13 cellular contexts compared by ENCODE assay signal in the genomic region with DNA sequence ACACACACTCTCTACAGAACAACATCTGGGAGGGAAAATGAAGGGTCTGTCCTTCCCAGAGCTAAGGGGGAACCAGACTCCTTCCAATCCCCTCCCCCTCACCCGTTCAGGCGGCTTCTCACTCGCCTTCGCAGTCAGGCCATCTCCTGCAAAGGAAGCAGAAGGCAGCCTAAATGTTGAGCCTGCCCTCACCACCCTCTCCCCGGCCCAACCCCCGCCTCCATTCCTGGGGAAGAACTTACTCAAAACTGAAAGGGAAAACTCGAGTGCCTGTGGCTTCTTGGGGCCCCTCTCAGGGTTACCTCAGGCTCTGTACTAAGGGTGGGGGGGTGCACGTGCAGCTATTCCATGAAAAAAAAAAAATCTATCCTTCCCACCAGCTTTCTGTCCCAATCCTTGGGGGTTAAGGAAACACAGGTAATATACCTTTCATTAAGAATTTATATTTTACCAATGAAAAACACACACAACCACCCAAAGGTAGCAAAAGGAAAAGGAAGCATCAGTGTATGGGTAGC. TPM values are rescaled to one million over a fixed set of nuclear protein-coding genes. Genes with fewer than 3 reads are reported as not detected.
DNase-seq lines count a peak whose midpoint lies in the region; ATAC-seq and TF ChIP-seq lines count a peak whose summit lies in the region.
"Had no signal": no experiment of that assay in that cellular context is flagged by ENCODE, and none has a peak within 500 bp of the region (broad histone marks: within the 10 kb centered on the region; RNA-seq: fewer than 3 reads in every experiment).

No MANE protein-coding gene starts in this region.

- no TSS peak for BruUV-seq in OCI-LY7 (replicated peaks; lab: Mats Ljungman, UMichigan)

- H3K27ac ChIP-seq in OCI-LY7 (ENCODE audit: low read depth, low read length, poor library complexity, severe bottlenecking) = no peak overlapping the region
- H3K27ac ChIP-seq: heart left ventricle had no signal

- H3K79me2 ChIP-seq in OCI-LY7 (ENCODE audit: insufficient read depth, low read depth, low read length) = peaks cover 8% of the 10 kb centered on the region; the same call in 1 of the 2 replicates

- H3K9me2 ChIP-seq in OCI-LY7 (ENCODE audit: insufficient read depth, low read length) = no peaks in the 10 kb centered on the region

- CTCF ChIA-PET in OCI-LY7 (lab: Charles Lee; ENCODE audit: unreplicated experiment) = no interaction called here

- no peak overlapping the region for H2AFZ ChIP-seq in OCI-LY7 (ENCODE audit: low read length)

- no peaks in the 10 kb centered on the region for H3K27me3 ChIP-seq in GM06990 (replicated peaks; ENCODE audit: control insufficient read depth, insufficient read depth, low read length)
- H3K27me3 ChIP-seq: heart left ventricle had no signal

- H3K36me3 ChIP-seq in GM06990 (ENCODE audit: control insufficient read depth, insufficient read depth, low read length) = peaks cover 3% of the 10 kb centered on the region
- H3K36me3 ChIP-seq in OCI-LY7 (ENCODE audit: insufficient read depth, low read length) = peaks cover 24% of the 10 kb centered on the region

- no peak for TF ChIP-seq CTCF in GM06990 (IDR thresholded peaks at IDR 0.05; ENCODE audit: insufficient read depth, low read length, poor library complexity, severe bottlenecking)
- no peak for TF ChIP-seq CTCF in OCI-LY7 (conservative IDR thresholded peaks at IDR 0.05; ENCODE audit: low read length)
- TF ChIP-seq CTCF in choroid plexus epithelial cell (conservative IDR thresholded peaks at IDR 0.05; ENCODE audit: low read depth, low read length) = no peak

- H3K4me3 ChIP-seq in GM06990 (replicated peaks; ENCODE audit: low read depth, low read length) (peak overlapping the region; percentile 10; the same call in 1 of the 2 replicates), OCI-LY7 (ENCODE audit: low read depth, low read length, poor library complexity, severe bottlenecking) (no peak overlapping the region), choroid plexus epithelial cell (ENCODE audit: low read depth, low read length) (no peak overlapping the region)

- DNase-seq in GM06990 (ENCODE audit: extremely low read depth, insufficient read length) (no peak), OCI-LY7 (ENCODE audit: low spot score) (no peak), choroid plexus epithelial cell (ENCODE audit: low read depth) (peak; percentile 16), AG20443 (ENCODE audit: low spot score) (no peak), NCI-H2196 (lab: John Stamatoyannopoulos, UW; ENCODE audit: unreplicated experiment) (no peak)
- DNase-seq in stimulated activated CD4-positive, alpha-beta T cell treated with anti-CD3 and anti-CD28 coated beads, Interleukin-15, amount 100 ng/mL, for 24 hours = peak; percentile 60
- DNase-seq: cortex of kidney, DMS79, heart left ventricle, NCI-H2171, SHP77 had no signal

- POLR2A ChIA-PET in OCI-LY7 (lab: Charles Lee) = no interaction called here

- H3K4me2 ChIP-seq in OCI-LY7 (ENCODE audit: low read length) = peak overlapping the region; percentile 90; the same call in 1 of the 2 replicates

- H3K9me3 ChIP-seq in OCI-LY7 (ENCODE audit: low read length) = no peaks in the 10 kb centered on the region
- H3K9me3 ChIP-seq: heart left ventricle had no signal

- intact Hi-C loops in OCI-LY7 (cut with micrococcal nuclease; ENCODE audit: unreplicated experiment) = loop anchor here (5.0 kb wide), 1 partner anchor 54 kb away; no protein-coding TSS in a partner anchor

- no peak for ATAC-seq in GM18867 (IDR thresholded peaks at IDR 0.05; ENCODE audit: unreplicated experiment)
- no peak for ATAC-seq in GM18502 (IDR thresholded peaks at IDR 0.05; ENCODE audit: poor library complexity, unreplicated experiment)
- ATAC-seq: heart left ventricle had no signal

- H3K4me1 ChIP-seq in OCI-LY7 (ENCODE audit: insufficient read depth, low read length, poor library complexity, severe bottlenecking) = peaks cover 24% of the 10 kb centered on the region

- no peaks in the 10 kb centered on the region for H4K20me1 ChIP-seq in OCI-LY7 (ENCODE audit: insufficient read depth, low read length)

RNA-seq across cellular contexts. Expression of a gene that starts 2.4 kb away (rescaled TPM):
- total RNA-seq in OCI-LY7 (2014; rRNA removed; shearing (Covaris generic)) = 21.8 and 23.8 TPM in 2 replicates
- 40.3 and 41.4 TPM in 2 replicates for total RNA-seq in OCI-LY7 (2022)

RNA-seq across cellular contexts. Expression of a gene that starts 28.5 kb away (rescaled TPM):
- not detected in 2 replicates for total RNA-seq in OCI-LY7 (2014; rRNA removed; shearing (Covaris generic))
- not detected in 2 replicates for total RNA-seq in OCI-LY7 (2022)
- total RNA-seq: heart left ventricle had no signal

RNA-seq across cellular contexts. Expression of a gene that starts 31.9 kb away (rescaled TPM):
- total RNA-seq in OCI-LY7 (2014; rRNA removed; shearing (Covaris generic)) = 379 and 508 TPM in 2 replicates
- total RNA-seq in OCI-LY7 (2022) = 488 and 532 TPM in 2 replicates

RNA-seq across cellular contexts. Expression of a gene that starts 50.0 kb away (rescaled TPM):
- total RNA-seq in OCI-LY7 (2014; rRNA removed; shearing (Covaris generic)) = 7.8 and 8.8 TPM in 2 replicates
- total RNA-seq in OCI-LY7 (2022) = 7.5 and 8.9 TPM in 2 replicates

Comparison
In these comparisons a context has a peak if more than half of its experiments do, and no peak if none do; other contexts are left out.
1. DNase-seq: peak in choroid plexus epithelial cell (single experiment) and stimulated activated CD4-positive, alpha-beta T cell treated with anti-CD3 and anti-CD28 coated beads, Interleukin-15, amount 100 ng/mL, for 24 hours (single experiment); none in GM06990 (single experiment), OCI-LY7 (single experiment), AG20443 (single experiment) and NCI-H2196 (single experiment).